ENCODE assay signal across 18 cellular contexts in the genomic region with DNA sequence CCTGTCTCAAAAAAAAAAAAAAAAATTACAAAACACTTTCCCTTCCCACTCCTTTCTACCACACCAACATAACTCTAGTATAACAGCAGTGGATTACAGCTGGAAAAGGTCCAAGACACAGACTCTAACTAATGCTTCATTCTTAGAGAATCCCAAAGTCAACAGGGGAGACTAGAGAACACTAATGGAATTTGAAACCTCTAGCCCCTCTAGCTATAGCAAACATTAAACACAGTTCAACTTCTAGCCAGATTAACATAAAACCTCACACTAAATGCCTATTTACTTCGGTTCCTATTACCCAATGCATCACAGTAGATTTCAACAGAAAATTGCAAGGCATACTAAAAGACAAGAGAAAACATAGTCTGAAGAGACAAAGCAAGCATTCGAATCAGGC. TPM values are rescaled to one million over a fixed set of nuclear protein-coding genes. Genes with fewer than 3 reads are reported as not detected.
A peak's percentile ranks its signal among the peaks of the same experiment; 100 is the strongest.
DNase-seq lines count a peak whose midpoint lies in the region; ATAC-seq and TF ChIP-seq lines count a peak whose summit lies in the region.
"Had no signal": no experiment of that assay in that cellular context is flagged by ENCODE, and none has a peak within 500 bp of the region (broad histone marks: within the 10 kb centered on the region; RNA-seq: fewer than 3 reads in every experiment).

No MANE protein-coding gene starts in this region.

- peaks cover 11% of the 10 kb centered on the region for H3K36me3 Mint-ChIP-seq in activated CD4-positive, alpha-beta memory T cell treated with anti-CD3 and anti-CD28 coated beads for 36 hours

- no peak overlapping the region for H3K4me3 ChIP-seq in ovary
- H3K4me3 ChIP-seq: body of pancreas, upper lobe of left lung had no signal

- no peaks in the 10 kb centered on the region for H3K36me3 ChIP-seq in ovary
- H3K36me3 ChIP-seq: upper lobe of left lung had no signal

- in situ Hi-C loops in GM13976 (cut with MboI; ENCODE audit: low sequenced_read_pairs, unreplicated experiment), result no loop called here

- H3K27me3 Mint-ChIP-seq in activated CD4-positive, alpha-beta memory T cell treated with anti-CD3 and anti-CD28 coated beads for 36 hours, result peaks cover 12% of the 10 kb centered on the region

- H3K27ac ChIP-seq in ovary, result no peak overlapping the region
- H3K27ac ChIP-seq: upper lobe of left lung had no signal

- intact Hi-C loops in left colon (cut with DNase I, micrococcal nuclease), result no loop called here
- intact Hi-C loops in ovary (cut with DNase I), result loop anchor here in 1 of 4 donors (5.0 kb wide), 1 partner anchor 123 kb away; no protein-coding TSS in a partner anchor
- intact Hi-C loops in activated CD4-positive, alpha-beta memory T cell treated with anti-CD3 and anti-CD28 coated beads for 36 hours (cut with micrococcal nuclease), result no loop called here

- TF ChIP-seq POLR2A in ovary (IDR thresholded peaks at IDR 0.05), result no peak

- ATAC-seq in left colon, result no peak
- ATAC-seq: body of pancreas had no signal

- H3K9me3 Mint-ChIP-seq in activated CD4-positive, alpha-beta memory T cell treated with anti-CD3 and anti-CD28 coated beads for 36 hours, result peaks cover 19% of the 10 kb centered on the region

- CTCF ChIA-PET in activated CD4-positive, alpha-beta memory T cell treated with anti-CD3 and anti-CD28 coated beads for 36 hours (lab: Charles Lee), result no interaction called here

- POLR2A ChIA-PET in activated CD4-positive, alpha-beta memory T cell treated with anti-CD3 and anti-CD28 coated beads for 36 hours (lab: Charles Lee), result no interaction called here

- no peak for TF ChIP-seq CTCF in ovary (IDR thresholded peaks at IDR 0.05)
- TF ChIP-seq CTCF in GM13976 (IDR thresholded peaks at IDR 0.05; ENCODE audit: borderline replicate concordance, control extremely low read depth, extremely low read depth, insufficient read depth, missing control alignments), result no peak

- no peak for TF ChIP-seq EP300 in ovary (IDR thresholded peaks at IDR 0.05)

- H3K4me3 Mint-ChIP-seq in activated CD4-positive, alpha-beta memory T cell treated with anti-CD3 and anti-CD28 coated beads for 36 hours, result no peak overlapping the region
- H3K4me3 Mint-ChIP-seq: activated CD4-positive, alpha-beta T cell treated with anti-CD3 and anti-CD28 coated beads, Interleukin-2, amount 10 ng/mL, durations not matched to agents 7 days and 5 days had no signal

- no peaks in the 10 kb centered on the region for H3K27me3 ChIP-seq in ovary
- H3K27me3 ChIP-seq: body of pancreas, upper lobe of left lung had no signal

- no peaks in the 10 kb centered on the region for H3K9me3 ChIP-seq in ovary
- H3K9me3 ChIP-seq: body of pancreas had no signal

- H3K4me1 ChIP-seq in ovary (ENCODE audit: insufficient read depth), result no peaks in the 10 kb centered on the region

- H3K27ac Mint-ChIP-seq in activated CD4-positive, alpha-beta memory T cell treated with anti-CD3 and anti-CD28 coated beads for 36 hours, result no peak overlapping the region
- H3K27ac Mint-ChIP-seq: activated CD4-positive, alpha-beta T cell treated with anti-CD3 and anti-CD28 coated beads, Interleukin-2, amount 10 ng/mL, durations not matched to agents 7 days and 5 days had no signal

- WGBS in ovary, 3 donors, result 82 to 93% (median 93%) methylated on average over 2 of the region's 2 CpGs

- no peaks in the 10 kb centered on the region for H3K4me1 Mint-ChIP-seq in activated CD4-positive, alpha-beta memory T cell treated with anti-CD3 and anti-CD28 coated beads for 36 hours (ENCODE audit: low read depth)
- H3K4me1 Mint-ChIP-seq: activated CD4-positive, alpha-beta T cell treated with anti-CD3 and anti-CD28 coated beads, Interleukin-2, amount 10 ng/mL, durations not matched to agents 7 days and 5 days had no signal

- peak; percentile 83 for DNase-seq in EL
- peak; percentile 34 for DNase-seq in NCI-H82 treated with DMSO at 0.1 percent for 48 hours (lab: John Stamatoyannopoulos, UW; ENCODE audit: unreplicated experiment)
- peak; percentile 68 for DNase-seq in dedifferentiated amniotic fluid mesenchymal stem cell (ENCODE audit: extremely low spot score)
- DNase-seq in non-pigmented ciliary epithelial cell (ENCODE audit: low read depth), result peak; percentile 38
- DNase-seq in left colon, result no peak
- no peak for DNase-seq in ovary
- DNase-seq in GM13976 (ENCODE audit: low spot score), result no peak
- DNase-seq in activated CD4-positive, alpha-beta memory T cell treated with anti-CD3 and anti-CD28 coated beads for 36 hours, result no peak
- DNase-seq: activated CD4-positive, alpha-beta T cell treated with anti-CD3 and anti-CD28 coated beads, Interleukin-2, amount 10 ng/mL, durations not matched to agents 7 days and 5 days; body of pancreas; C1 segment of cervical spinal cord; effector CD8-positive, alpha-beta T cell; GDM1; islet precursor cell; NCI-H1417; NCI-H510A treated with DMSO at 0.1 percent for 48 hours; T-helper 2 cell; upper lobe of left lung had no signal

RNA-seq across cellular contexts. Expression of gene DHX15, which starts 10.5 kb away (rescaled TPM):
- total RNA-seq in left colon, result 100 to 1,000 TPM; 114 to 124 TPM
- 100 to 1,000 TPM in 6 of 7 donors, 10 to 100 TPM in 1; 93.7 to 129 (median 107) TPM for total RNA-seq in ovary
- polyA plus RNA-seq in ovary, result 10 to 100 TPM; 57.3 to 78.6 TPM
- 100 to 1,000 TPM; 169 to 172 TPM for total RNA-seq in activated CD4-positive, alpha-beta memory T cell treated with anti-CD3 and anti-CD28 coated beads for 36 hours

Comparison
In these comparisons a context has a peak if more than half of its experiments do, and no peak if none do; other contexts are left out.
1. DNase-seq: peak in EL (single experiment), NCI-H82 treated with DMSO at 0.1 percent for 48 hours (single experiment), dedifferentiated amniotic fluid mesenchymal stem cell (single experiment) and non-pigmented ciliary epithelial cell (single experiment); none in left colon (0 of 2), ovary (0 of 5), GM13976 (single experiment) and activated CD4-positive, alpha-beta memory T cell treated with anti-CD3 and anti-CD28 coated beads for 36 hours (single experiment).